In genomic region chr12:104285740-104286537, GRCh38 we compare ENCODE assay signal across 7 cellular contexts. TPM values are rescaled to one million over a fixed set of nuclear protein-coding genes. Genes with fewer than 3 reads are reported as not detected.
DNase-seq lines count a peak whose midpoint lies in the region; ATAC-seq and TF ChIP-seq lines count a peak whose summit lies in the region.

No MANE protein-coding gene starts in this region.

- peak overlapping the region; percentile 99 for H3K27ac ChIP-seq in mammary epithelial cell (ENCODE audit: insufficient read depth, low read depth, low read length)

- peak overlapping the region; percentile 28 for H2AFZ ChIP-seq in mammary epithelial cell (ENCODE audit: low read depth, low read length)

- DNase-seq in NCI-H2196 treated with DMSO at 0.1 percent for 48 hours (lab: John Stamatoyannopoulos, UW; ENCODE audit: unreplicated experiment) (peak; percentile 30), mammary epithelial cell (peak; percentile 89), myocyte (ENCODE audit: low read depth) (peak; percentile 23), DMS114 treated with DMSO at 0.1 percent for 48 hours (lab: John Stamatoyannopoulos, UW; ENCODE audit: unreplicated experiment) (no peak), SKM-1 treated with dmso at 0.1 percent for 144 hours (lab: John Stamatoyannopoulos, UW; ENCODE audit: unreplicated experiment) (no peak)

- peaks cover 43% of the 10 kb centered on the region for H3K4me1 ChIP-seq in mammary epithelial cell (ENCODE audit: insufficient read depth, low read length)

- dilution Hi-C loops in mammary epithelial cell (cut with HindIII; ENCODE audit: low sequenced_read_pairs), result loop anchor here (5.0 kb wide), 1 partner anchor 64 kb away; no protein-coding TSS in a partner anchor

- no peaks in the 10 kb centered on the region for H3K36me3 ChIP-seq in mammary epithelial cell (ENCODE audit: insufficient read depth, low read length)

- no peaks in the 10 kb centered on the region for H3K9me3 ChIP-seq in mammary epithelial cell (replicated peaks; ENCODE audit: insufficient read depth, low read length)

- peak overlapping the region; percentile 63 for H3K4me2 ChIP-seq in mammary epithelial cell (ENCODE audit: insufficient read depth, low read depth, low read length)

- H3K9ac ChIP-seq in mammary epithelial cell (ENCODE audit: insufficient read depth, low read length), result peak overlapping the region; percentile 100

- WGBS in mammary epithelial cell (ENCODE audit: low coverage, missing lambda C conversion rate), result 22% methylated on average over 3 of the region's 3 CpGs

- no peaks in the 10 kb centered on the region for H4K20me1 ChIP-seq in mammary epithelial cell (ENCODE audit: insufficient read depth, low read length)

- CTCF ChIA-PET in mammary epithelial cell (lab: Charles Lee; ENCODE audit: low non-redundant PET), result no interaction called here

- no peak for ATAC-seq in GM18520 (IDR thresholded peaks at IDR 0.05; ENCODE audit: unreplicated experiment)

- no peak for TF ChIP-seq CTCF in mammary epithelial cell (conservative IDR thresholded peaks at IDR 0.05 in 1 of 2, IDR thresholded peaks at IDR 0.05 in 1 of 2; ENCODE audit: extremely low read depth in 1 of 2, insufficient read depth in 1 of 2, low read depth in 1 of 2, low read length in 2 of 2)

- H3K4me3 ChIP-seq in GM08714 (ENCODE audit: low read length), result peak overlapping the region; percentile 98; the same call in 1 of the 2 replicates
- peak overlapping the region in 1 of 3 experiments; percentile 60 for H3K4me3 ChIP-seq in mammary epithelial cell (replicated peaks in 1 of 3; ENCODE audit: insufficient read depth in 1 of 3, low read depth in 2 of 3, low read length in 3 of 3)

- peaks cover 40% of the 10 kb centered on the region for H3K79me2 ChIP-seq in mammary epithelial cell (ENCODE audit: insufficient read depth, low read length)

- BruUV-seq in mammary epithelial cell (replicated peaks; lab: Mats Ljungman, UMichigan), result TSS peak; percentile 41

- intact Hi-C loops in mammary epithelial cell (cut with micrococcal nuclease), result loop anchor here (1.0 to 5.0 kb wide), 5 partner anchors 22 to 229 kb away; partner anchors contain the start of genes NFYB and TXNRD1

- in situ Hi-C loops in mammary epithelial cell (cut with MboI; ENCODE audit: low sequenced_read_pairs in 2 of 2), result loop anchor here in 1 of 2 donors (5.0 kb wide), 1 partner anchor 69 kb away; the partner anchor contains the start of gene TXNRD1

- H3K27me3 ChIP-seq in mammary epithelial cell (ENCODE audit: insufficient read depth, low read length), result no peaks in the 10 kb centered on the region

RNA-seq across cellular contexts. Expression of gene EID3, which starts 17.6 kb away (rescaled TPM):
- total RNA-seq in mammary epithelial cell (1 to 10 TPM; 5.3 to 6.3 TPM), myocyte (0.88 and 1.7 TPM in 2 replicates)
- 0.95 TPM for polyA plus RNA-seq in mammary epithelial cell
- polyA minus RNA-seq in mammary epithelial cell, result not detected
- polyA plus RNA-seq in myocyte (2012), result 1.1 TPM

Comparison
In these comparisons a context has a peak if more than half of its experiments do, and no peak if none do; other contexts are left out.
1. DNase-seq: peak in NCI-H2196 treated with DMSO at 0.1 percent for 48 hours (single experiment), mammary epithelial cell (single experiment) and myocyte (single experiment); none in DMS114 treated with DMSO at 0.1 percent for 48 hours (single experiment) and SKM-1 treated with dmso at 0.1 percent for 144 hours (single experiment).